ENCODE assay signal across 16 cellular contexts in the genomic region with DNA sequence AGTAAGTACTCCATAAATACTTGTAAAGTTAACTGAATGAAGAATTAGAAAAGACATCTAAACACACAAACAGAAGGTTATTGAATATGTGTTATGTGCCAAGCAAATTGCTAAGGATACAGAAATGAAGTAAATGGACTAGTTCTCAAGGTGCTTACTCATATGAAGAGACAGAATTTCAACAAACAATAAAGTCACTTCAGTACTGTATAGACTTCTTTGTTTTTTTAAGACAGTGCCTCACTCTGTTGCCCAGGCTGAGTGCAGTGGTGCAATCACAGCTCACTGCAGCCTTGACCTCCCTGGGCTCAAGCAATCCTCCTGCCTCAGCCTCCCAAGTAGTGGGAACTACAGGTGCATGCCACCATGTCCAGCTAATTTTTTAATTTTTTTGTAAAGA. TPM values are rescaled to one million over a fixed set of nuclear protein-coding genes. Genes with fewer than 3 reads are reported as not detected.
DNase-seq lines count a peak whose midpoint lies in the region; ATAC-seq and TF ChIP-seq lines count a peak whose summit lies in the region.
"Had no signal": no experiment of that assay in that cellular context is flagged by ENCODE, and none has a peak within 500 bp of the region (broad histone marks: within the 10 kb centered on the region; RNA-seq: fewer than 3 reads in every experiment).

No MANE protein-coding gene starts in this region.

- intact Hi-C loops in activated CD4-positive, alpha-beta T cell treated with anti-CD3 and anti-CD28 coated beads, Interleukin-2, amount 10 ng/mL, durations not matched to agents 24 days and 14 days (cut with micrococcal nuclease), result no loop called here

- peak; percentile 60 for ATAC-seq in stimulated activated naive CD8-positive, alpha-beta T cell treated with anti-CD3 and anti-CD28 coated beads, Interleukin-15, amount 100 ng/mL, for 72 hours
- ATAC-seq in stimulated activated naive CD8-positive, alpha-beta T cell treated with anti-CD3 and anti-CD28 coated beads, Interleukin-15, Interleukin-2, amounts not matched to agents 100 U/mL and 50 U/mL, for 24 hours, result no peak
- peak; percentile 63 for ATAC-seq in stimulated activated effector memory CD8-positive, alpha-beta T cell treated with anti-CD3 and anti-CD28 coated beads, Interleukin-12 subunit alpha, Interleukin-12 subunit beta, amount 100 ng/mL, for 72 hours
- ATAC-seq in GM21381 (IDR thresholded peaks at IDR 0.05; ENCODE audit: unreplicated experiment) (no peak), GM19023 (IDR thresholded peaks at IDR 0.05; ENCODE audit: unreplicated experiment) (no peak)
- ATAC-seq: HepG2 had no signal

- peak overlapping the region; percentile 34 for H3K27ac Mint-ChIP-seq in activated CD4-positive, alpha-beta T cell treated with anti-CD3 and anti-CD28 coated beads, Interleukin-2, amount 10 ng/mL, durations not matched to agents 24 days and 14 days
- no peak overlapping the region for H3K27ac Mint-ChIP-seq in activated CD4-positive, alpha-beta T cell treated with anti-CD3 and anti-CD28 coated beads, Interleukin-2, amount 10 ng/mL, durations not matched to agents 7 days and 5 days
- H3K27ac Mint-ChIP-seq in stimulated activated naive CD8-positive, alpha-beta T cell treated with anti-CD3 and anti-CD28 coated beads, Interleukin-15, amount 100 ng/mL, for 72 hours, result no peak overlapping the region
- no peak overlapping the region for H3K27ac Mint-ChIP-seq in stimulated activated effector memory CD8-positive, alpha-beta T cell treated with anti-CD3 and anti-CD28 coated beads, Interleukin-12 subunit alpha, Interleukin-12 subunit beta, amount 100 ng/mL, for 72 hours
- H3K27ac Mint-ChIP-seq: B cell; CD4-positive, alpha-beta T cell; HFFc6 had no signal

- no peaks in the 10 kb centered on the region for H3K27me3 ChIP-seq in osteoblast (ENCODE audit: insufficient read depth, low read length)

- peaks cover 7% of the 10 kb centered on the region for H3K4me1 ChIP-seq in osteoblast (ENCODE audit: insufficient read depth, low read length)

- H2AFZ ChIP-seq in osteoblast (ENCODE audit: low read length), result no peak overlapping the region

- DNase-seq in activated CD4-positive, alpha-beta T cell treated with anti-CD3 and anti-CD28 coated beads, Interleukin-2, amount 10 ng/mL, durations not matched to agents 24 days and 14 days, result no peak
- no peak for DNase-seq in activated CD4-positive, alpha-beta T cell treated with anti-CD3 and anti-CD28 coated beads, Interleukin-2, amount 10 ng/mL, durations not matched to agents 7 days and 5 days
- no peak for DNase-seq in stimulated activated naive CD8-positive, alpha-beta T cell treated with anti-CD3 and anti-CD28 coated beads, Interleukin-15, amount 100 ng/mL, for 72 hours
- no peak for DNase-seq in stimulated activated naive CD8-positive, alpha-beta T cell treated with anti-CD3 and anti-CD28 coated beads, Interleukin-15, Interleukin-2, amounts not matched to agents 100 U/mL and 50 U/mL, for 24 hours
- DNase-seq in osteoblast (ENCODE audit: insufficient read length, low spot score, missing footprints), result peak; percentile 45
- DNase-seq in stimulated activated effector memory CD8-positive, alpha-beta T cell treated with anti-CD3 and anti-CD28 coated beads, Interleukin-12 subunit alpha, Interleukin-12 subunit beta, amount 100 ng/mL, for 72 hours (ENCODE audit: low spot score in 2 of 2), result no peak
- DNase-seq: C1 segment of cervical spinal cord; Calu3; CD4-positive, alpha-beta T cell; DMS 273 treated with DMSO at 0.1 percent for 48 hours; HCEC 1CT had no signal

- no peak overlapping the region for H3K4me3 ChIP-seq in osteoblast (ENCODE audit: insufficient read depth, low read length)

- H3K79me2 ChIP-seq in osteoblast (ENCODE audit: insufficient read depth, low read length), result no peaks in the 10 kb centered on the region

- peaks cover 84% of the 10 kb centered on the region for H3K36me3 Mint-ChIP-seq in activated CD4-positive, alpha-beta T cell treated with anti-CD3 and anti-CD28 coated beads, Interleukin-2, amount 10 ng/mL, durations not matched to agents 24 days and 14 days (ENCODE audit: low read depth)
- H3K36me3 Mint-ChIP-seq in activated CD4-positive, alpha-beta T cell treated with anti-CD3 and anti-CD28 coated beads, Interleukin-2, amount 10 ng/mL, durations not matched to agents 7 days and 5 days (ENCODE audit: low read depth), result peaks cover 64% of the 10 kb centered on the region
- H3K36me3 Mint-ChIP-seq in stimulated activated effector memory CD8-positive, alpha-beta T cell treated with anti-CD3 and anti-CD28 coated beads, Interleukin-12 subunit alpha, Interleukin-12 subunit beta, amount 100 ng/mL, for 72 hours, result peaks cover 80% of the 10 kb centered on the region

- no peak overlapping the region for H3K27ac ChIP-seq in osteoblast (ENCODE audit: low read depth, low read length)

- no peaks in the 10 kb centered on the region for H4K20me1 ChIP-seq in osteoblast (ENCODE audit: insufficient read depth, low read length)

- no peaks in the 10 kb centered on the region for H3K36me3 ChIP-seq in osteoblast (ENCODE audit: insufficient read depth, low read length)

- H3K9me3 Mint-ChIP-seq in activated CD4-positive, alpha-beta T cell treated with anti-CD3 and anti-CD28 coated beads, Interleukin-2, amount 10 ng/mL, durations not matched to agents 24 days and 14 days, result peaks cover 7% of the 10 kb centered on the region
- H3K9me3 Mint-ChIP-seq in activated CD4-positive, alpha-beta T cell treated with anti-CD3 and anti-CD28 coated beads, Interleukin-2, amount 10 ng/mL, durations not matched to agents 7 days and 5 days, result peaks cover 3% of the 10 kb centered on the region
- H3K9me3 Mint-ChIP-seq in stimulated activated naive CD8-positive, alpha-beta T cell treated with anti-CD3 and anti-CD28 coated beads, Interleukin-15, amount 100 ng/mL, for 72 hours, result no peaks in the 10 kb centered on the region
- H3K9me3 Mint-ChIP-seq in stimulated activated effector memory CD8-positive, alpha-beta T cell treated with anti-CD3 and anti-CD28 coated beads, Interleukin-12 subunit alpha, Interleukin-12 subunit beta, amount 100 ng/mL, for 72 hours, result no peaks in the 10 kb centered on the region
- H3K9me3 Mint-ChIP-seq: CD4-positive, alpha-beta T cell; HFFc6 had no signal

- POLR2A ChIA-PET in activated CD4-positive, alpha-beta T cell treated with anti-CD3 and anti-CD28 coated beads, Interleukin-2, amount 10 ng/mL, durations not matched to agents 7 days and 5 days (lab: Charles Lee), result no interaction called here

- H3K9me3 ChIP-seq in osteoblast (ENCODE audit: low read depth, low read length), result no peaks in the 10 kb centered on the region

- no peak for TF ChIP-seq CTCF in osteoblast (IDR thresholded peaks at IDR 0.05; ENCODE audit: extremely low read depth, low read depth, low read length)

- peaks cover 13% of the 10 kb centered on the region for H3K4me1 Mint-ChIP-seq in activated CD4-positive, alpha-beta T cell treated with anti-CD3 and anti-CD28 coated beads, Interleukin-2, amount 10 ng/mL, durations not matched to agents 24 days and 14 days
- peaks cover 3% of the 10 kb centered on the region for H3K4me1 Mint-ChIP-seq in activated CD4-positive, alpha-beta T cell treated with anti-CD3 and anti-CD28 coated beads, Interleukin-2, amount 10 ng/mL, durations not matched to agents 7 days and 5 days
- H3K4me1 Mint-ChIP-seq in stimulated activated naive CD8-positive, alpha-beta T cell treated with anti-CD3 and anti-CD28 coated beads, Interleukin-15, amount 100 ng/mL, for 72 hours, result peaks cover 4% of the 10 kb centered on the region
- H3K4me1 Mint-ChIP-seq in stimulated activated effector memory CD8-positive, alpha-beta T cell treated with anti-CD3 and anti-CD28 coated beads, Interleukin-12 subunit alpha, Interleukin-12 subunit beta, amount 100 ng/mL, for 72 hours, result no peaks in the 10 kb centered on the region
- H3K4me1 Mint-ChIP-seq: B cell had no signal

- CTCF ChIA-PET in activated CD4-positive, alpha-beta T cell treated with anti-CD3 and anti-CD28 coated beads, Interleukin-2, amount 10 ng/mL, durations not matched to agents 7 days and 5 days (lab: Charles Lee), result interaction anchor here (1.1 kb wide), 1 partner anchor 27 kb away, joined by 4 read pairs; no protein-coding TSS in a partner anchor

- no peaks in the 10 kb centered on the region for H3K27me3 Mint-ChIP-seq in activated CD4-positive, alpha-beta T cell treated with anti-CD3 and anti-CD28 coated beads, Interleukin-2, amount 10 ng/mL, durations not matched to agents 24 days and 14 days
- H3K27me3 Mint-ChIP-seq in activated CD4-positive, alpha-beta T cell treated with anti-CD3 and anti-CD28 coated beads, Interleukin-2, amount 10 ng/mL, durations not matched to agents 7 days and 5 days, result no peaks in the 10 kb centered on the region
- no peaks in the 10 kb centered on the region for H3K27me3 Mint-ChIP-seq in stimulated activated naive CD8-positive, alpha-beta T cell treated with anti-CD3 and anti-CD28 coated beads, Interleukin-15, amount 100 ng/mL, for 72 hours
- H3K27me3 Mint-ChIP-seq: B cell; CD4-positive, alpha-beta T cell had no signal

- no peak overlapping the region for H3K4me3 Mint-ChIP-seq in activated CD4-positive, alpha-beta T cell treated with anti-CD3 and anti-CD28 coated beads, Interleukin-2, amount 10 ng/mL, durations not matched to agents 24 days and 14 days
- no peak overlapping the region for H3K4me3 Mint-ChIP-seq in activated CD4-positive, alpha-beta T cell treated with anti-CD3 and anti-CD28 coated beads, Interleukin-2, amount 10 ng/mL, durations not matched to agents 7 days and 5 days
- no peak overlapping the region for H3K4me3 Mint-ChIP-seq in stimulated activated naive CD8-positive, alpha-beta T cell treated with anti-CD3 and anti-CD28 coated beads, Interleukin-15, amount 100 ng/mL, for 72 hours
- H3K4me3 Mint-ChIP-seq in stimulated activated effector memory CD8-positive, alpha-beta T cell treated with anti-CD3 and anti-CD28 coated beads, Interleukin-12 subunit alpha, Interleukin-12 subunit beta, amount 100 ng/mL, for 72 hours, result no peak overlapping the region
- H3K4me3 Mint-ChIP-seq: B cell; CD4-positive, alpha-beta T cell; HFFc6 had no signal

- no peak overlapping the region for H3K4me2 ChIP-seq in osteoblast (ENCODE audit: insufficient read depth, low read length)

RNA-seq across cellular contexts. Expression of a gene that starts 57.3 kb away (rescaled TPM):
- total RNA-seq in activated CD4-positive, alpha-beta T cell treated with anti-CD3 and anti-CD28 coated beads, Interleukin-2, amount 10 ng/mL, durations not matched to agents 24 days and 14 days, result 619 and 630 TPM in 2 replicates
- total RNA-seq in activated CD4-positive, alpha-beta T cell treated with anti-CD3 and anti-CD28 coated beads, Interleukin-2, amount 10 ng/mL, durations not matched to agents 7 days and 5 days, result 100 to 1,000 TPM; 245 to 253 TPM
- 152 and 161 TPM in 2 replicates for total RNA-seq in osteoblast

Comparison
In these comparisons a context has a peak if more than half of its experiments do, and no peak if none do; other contexts are left out.
1. ATAC-seq: peak in stimulated activated naive CD8-positive, alpha-beta T cell treated with anti-CD3 and anti-CD28 coated beads, Interleukin-15, amount 100 ng/mL, for 72 hours (single experiment) and stimulated activated effector memory CD8-positive, alpha-beta T cell treated with anti-CD3 and anti-CD28 coated beads, Interleukin-12 subunit alpha, Interleukin-12 subunit beta, amount 100 ng/mL, for 72 hours (single experiment); none in stimulated activated naive CD8-positive, alpha-beta T cell treated with anti-CD3 and anti-CD28 coated beads, Interleukin-15, Interleukin-2, amounts not matched to agents 100 U/mL and 50 U/mL, for 24 hours (single experiment), GM21381 (single experiment) and GM19023 (single experiment).